Comparison of ENCODE assay signal across 1 cellular context in genomic region chr2:11558206-11558886, GRCh38.
TF ChIP-seq lines count a peak whose summit lies in the region.

No MANE protein-coding gene starts in this region.

TF ChIP-seq in GM23338, 12 proteins besides CTCF, POLR2A, EP300 and RAD21 (continued from another document):
- TF ChIP-seq ZNF462 (CRISPR knock-in tag; IDR thresholded peaks at IDR 0.05) (no peak), JUNB (IDR thresholded peaks at IDR 0.05; ENCODE audit: unreplicated experiment) (no peak), ZNF114 (CRISPR knock-in tag; IDR thresholded peaks at IDR 0.05) (no peak), EZH2phosphoT487 (IDR thresholded peaks at IDR 0.05; ENCODE audit: unreplicated experiment) (no peak)
TF ChIP-seq in GM23338: peak in this region for 0.
